In the genomic region with DNA sequence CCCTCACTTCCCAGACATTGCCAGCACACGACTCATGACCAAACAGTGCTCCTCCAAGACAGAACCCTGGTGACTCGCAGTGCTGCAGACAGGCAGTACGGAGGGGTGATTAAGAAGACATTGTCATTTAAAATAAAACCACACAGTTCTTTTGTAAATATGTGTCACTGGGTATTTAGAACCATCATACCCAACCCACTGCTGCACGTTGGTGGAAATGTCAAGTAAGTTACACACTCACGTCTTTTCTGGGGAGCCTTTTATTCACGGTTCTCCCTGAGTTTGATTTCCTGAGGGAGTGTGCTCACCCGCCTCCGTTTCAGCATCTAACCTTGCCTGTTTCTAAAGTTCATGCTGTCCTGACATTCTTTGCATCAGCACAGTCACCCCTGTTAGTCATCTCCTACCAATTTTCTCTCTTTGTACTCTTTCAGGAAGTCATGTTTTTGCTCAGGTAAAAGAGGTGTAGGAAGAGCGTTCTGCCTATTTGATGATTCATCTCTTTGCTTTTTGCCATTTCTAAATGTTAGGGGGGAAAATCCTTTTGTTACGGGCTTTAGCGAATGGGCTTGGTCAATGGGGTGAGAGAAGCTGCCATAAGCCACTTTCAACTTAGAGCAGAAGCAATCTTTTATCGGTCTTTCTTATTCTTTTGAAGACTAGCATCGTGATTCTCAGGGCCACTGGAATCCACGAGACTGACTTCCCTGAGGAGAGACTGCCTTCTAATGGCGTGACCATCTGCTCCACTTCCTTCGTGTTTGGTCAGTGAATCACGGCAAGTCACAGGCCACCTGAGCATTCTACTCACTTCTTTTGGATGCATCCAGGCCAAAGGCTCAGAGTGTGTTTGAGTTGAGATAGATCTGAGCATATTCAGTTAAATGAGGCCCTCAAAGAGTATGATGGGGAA, we compare ENCODE assay signal across 9 cellular contexts.
DNase-seq lines count a peak whose midpoint lies in the region; ATAC-seq and TF ChIP-seq lines count a peak whose summit lies in the region.
"Had no signal": no experiment of that assay in that cellular context is flagged by ENCODE, and none has a peak within 500 bp of the region (broad histone marks: within the 10 kb centered on the region; RNA-seq: fewer than 3 reads in every experiment).

No MANE protein-coding gene starts in this region.

- no peak overlapping the region for H3K4me3 ChIP-seq in BLaER1 treated with 17β-estradiol and CSF1 and Interleukin-3, amounts not matched to agents 10 nM and 100 nM
- no peak overlapping the region for H3K4me3 ChIP-seq in NB4 (ENCODE audit: low read depth, low read length)
- no peak overlapping the region for H3K4me3 ChIP-seq in mucosa of descending colon

- H3K27ac ChIP-seq in BLaER1 treated with 17β-estradiol and CSF1 and Interleukin-3, amounts not matched to agents 10 nM and 100 nM = peak overlapping the region in 6 of 11 experiments; percentile 10 to 89 (median 72); a peak in 8 of 22 replicates

- no peak for TF ChIP-seq POLR2A in NB4 (IDR thresholded peaks at IDR 0.05; ENCODE audit: extremely low read depth, insufficient read length)

- H3K4me3 Mint-ChIP-seq in activated naive CD4-positive, alpha-beta T cell treated with anti-CD3 and anti-CD28 coated beads, Interleukin-2, amount 50 U/mL, for 24 hours = peak overlapping the region; percentile 70

- peak overlapping the region; percentile 72 to 87 (median 77); a peak in 21 of 22 replicates for H3K4me2 ChIP-seq in BLaER1 treated with 17β-estradiol and CSF1 and Interleukin-3, amounts not matched to agents 10 nM and 100 nM

- no peaks in the 10 kb centered on the region for H3K36me3 ChIP-seq in BLaER1 treated with 17β-estradiol and CSF1 and Interleukin-3, amounts not matched to agents 10 nM and 100 nM
- no peaks in the 10 kb centered on the region for H3K36me3 ChIP-seq in mucosa of descending colon (ENCODE audit: low read depth)

- H3K4me1 ChIP-seq in BLaER1 treated with 17β-estradiol and CSF1 and Interleukin-3, amounts not matched to agents 10 nM and 100 nM = peaks cover 73 to 99% (median 78%) of the 10 kb centered on the region in 10 experiments
- H3K4me1 ChIP-seq in mucosa of descending colon (ENCODE audit: low read depth) = no peaks in the 10 kb centered on the region

- peaks cover 94% of the 10 kb centered on the region for H3K4me1 Mint-ChIP-seq in activated naive CD4-positive, alpha-beta T cell treated with anti-CD3 and anti-CD28 coated beads, Interleukin-2, amount 50 U/mL, for 24 hours

- H3K27ac Mint-ChIP-seq in activated naive CD4-positive, alpha-beta T cell treated with anti-CD3 and anti-CD28 coated beads, Interleukin-2, amount 50 U/mL, for 24 hours = peak overlapping the region; percentile 97

- H3K9ac ChIP-seq in BLaER1 treated with 17β-estradiol and CSF1 and Interleukin-3, amounts not matched to agents 10 nM and 100 nM = peak overlapping the region in 2 of 11 experiments; percentile 6 to 15; a peak in 1 of 22 replicates

- peak; percentile 21 for ATAC-seq in mucosa of descending colon
- ATAC-seq in HG03196 (IDR thresholded peaks at IDR 0.05; ENCODE audit: unreplicated experiment) = no peak
- ATAC-seq in HG03521 (IDR thresholded peaks at IDR 0.05; ENCODE audit: unreplicated experiment) = no peak
- ATAC-seq in GM21381 (IDR thresholded peaks at IDR 0.05; ENCODE audit: unreplicated experiment) = no peak

- peak; percentile 82 for DNase-seq in NB4 (ENCODE audit: low read depth)
- no peak for DNase-seq in mucosa of descending colon
- no peak for DNase-seq in cardiac septum (ENCODE audit: low spot score)
- DNase-seq: NCI-H1436 treated with DMSO at 0.1 percent for 48 hours had no signal

- H4K20me1 ChIP-seq in BLaER1 treated with 17β-estradiol and CSF1 and Interleukin-3, amounts not matched to agents 10 nM and 100 nM = no peaks in the 10 kb centered on the region

- no peak for TF ChIP-seq CTCF in NB4 (IDR thresholded peaks at IDR 0.05; ENCODE audit: low read depth, low read length)
- TF ChIP-seq CTCF in mucosa of descending colon (IDR thresholded peaks at IDR 0.05) = no peak

- no peaks in the 10 kb centered on the region for H3K27me3 ChIP-seq in BLaER1 treated with 17β-estradiol and CSF1 and Interleukin-3, amounts not matched to agents 10 nM and 100 nM

- H3K9me3 ChIP-seq in BLaER1 treated with 17β-estradiol and CSF1 and Interleukin-3, amounts not matched to agents 10 nM and 100 nM (replicated peaks in 1 of 11) = peaks cover 0 to 26% (median 0%) of the 10 kb centered on the region in 11 experiments; a peak in 6 of 22 replicates
- no peaks in the 10 kb centered on the region for H3K9me3 ChIP-seq in mucosa of descending colon

- no peaks in the 10 kb centered on the region for H3K9me3 Mint-ChIP-seq in activated naive CD4-positive, alpha-beta T cell treated with anti-CD3 and anti-CD28 coated beads, Interleukin-2, amount 50 U/mL, for 24 hours

- H3K27me3 Mint-ChIP-seq in activated naive CD4-positive, alpha-beta T cell treated with anti-CD3 and anti-CD28 coated beads, Interleukin-2, amount 50 U/mL, for 24 hours = no peaks in the 10 kb centered on the region

- H3K36me3 Mint-ChIP-seq in activated naive CD4-positive, alpha-beta T cell treated with anti-CD3 and anti-CD28 coated beads, Interleukin-2, amount 50 U/mL, for 24 hours = peaks cover 2% of the 10 kb centered on the region

- intact Hi-C loops in mucosa of descending colon (cut with DNase I, micrococcal nuclease) = no loop called here
- intact Hi-C loops in cardiac septum (cut with DNase I) = no loop called here
